In the genomic region with DNA sequence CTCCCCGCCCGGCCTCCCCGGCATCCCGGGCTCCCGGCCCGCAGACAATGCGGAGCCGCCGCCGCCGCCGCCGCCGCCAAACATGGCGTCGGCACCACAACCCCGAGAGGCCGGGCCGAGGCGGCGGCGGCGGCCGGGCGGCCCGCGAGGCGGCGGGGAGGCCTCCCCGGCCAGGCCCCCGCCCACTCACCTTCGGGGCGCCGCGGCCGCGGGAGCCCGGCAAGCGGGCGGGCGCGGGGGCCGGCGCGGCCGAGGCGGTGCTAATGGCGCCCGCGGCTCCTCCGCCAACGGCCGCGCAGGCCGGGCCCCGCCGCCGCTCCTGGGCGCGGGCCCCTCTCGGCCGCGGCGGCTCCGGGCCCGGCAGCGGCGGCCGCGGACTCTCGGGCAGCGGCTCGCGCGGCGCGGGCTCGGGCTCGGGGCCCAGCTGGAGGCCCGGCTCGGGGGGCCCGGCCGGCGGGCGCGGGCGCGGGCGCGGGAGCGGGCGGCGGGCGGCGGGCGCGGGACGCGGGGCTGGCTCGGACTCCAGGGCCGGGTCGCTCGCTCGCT, we compare ENCODE assay signal across 8 cellular contexts. TPM values are rescaled to one million over a fixed set of nuclear protein-coding genes. Genes with fewer than 3 reads are reported as not detected.
DNase-seq lines count a peak whose midpoint lies in the region; ATAC-seq and TF ChIP-seq lines count a peak whose summit lies in the region.

No MANE protein-coding gene starts in this region.

- no CpG with 5 or more reads among the region's 104 CpGs for WGBS in lower leg skin, 2 donors

- no peak for TF ChIP-seq POLR2A in lower leg skin (IDR thresholded peaks at IDR 0.05)
- no peak for TF ChIP-seq POLR2A in vagina (IDR thresholded peaks at IDR 0.05)

- H3K4me3 Mint-ChIP-seq in CD4-positive, alpha-beta memory T cell, result peak overlapping the region in 5 of 8 donors; percentile 24 to 74 (median 43)

- no peak for TF ChIP-seq CTCF in astrocyte of the cerebellum (IDR thresholded peaks at IDR 0.05; ENCODE audit: low read depth, low read length, missing control alignments)
- no peak for TF ChIP-seq CTCF in lower leg skin (IDR thresholded peaks at IDR 0.05)
- TF ChIP-seq CTCF in vagina (IDR thresholded peaks at IDR 0.05), result no peak

- peaks cover 28 to 68% (median 52%) of the 10 kb centered on the region in 4 donors for H3K4me1 Mint-ChIP-seq in CD4-positive, alpha-beta memory T cell

- CTCF ChIA-PET in CD4-positive, alpha-beta memory T cell (lab: Charles Lee; ENCODE audit: partially characterized antibody), result no interaction called here

- peaks cover 16 to 37% of the 10 kb centered on the region in 2 donors for H3K36me3 Mint-ChIP-seq in CD4-positive, alpha-beta memory T cell

- no peak overlapping the region for H3K27ac Mint-ChIP-seq in CD4-positive, alpha-beta memory T cell

- no peaks in the 10 kb centered on the region for H3K27me3 Mint-ChIP-seq in CD4-positive, alpha-beta memory T cell

- in situ Hi-C loops in astrocyte of the cerebellum (cut with HindIII; ENCODE audit: low sequenced_read_pairs), result no loop called here

- peak overlapping the region; percentile 72 for H3K27ac ChIP-seq in CD4-positive, alpha-beta memory T cell (ENCODE audit: low read depth, low read length)
- peak overlapping the region; percentile 88 for H3K27ac ChIP-seq in vagina

- ATAC-seq in HG03280 (IDR thresholded peaks at IDR 0.05; ENCODE audit: unreplicated experiment), result peak; percentile 34

- H3K27me3 ChIP-seq in CD4-positive, alpha-beta memory T cell (ENCODE audit: insufficient read depth, low read length), result no peaks in the 10 kb centered on the region
- no peaks in the 10 kb centered on the region for H3K27me3 ChIP-seq in vagina

- peak in 1 of 5 donors; percentile 32 for DNase-seq in CD4-positive, alpha-beta memory T cell
- DNase-seq in astrocyte of the cerebellum (ENCODE audit: low read depth) (no peak), lower leg skin (ENCODE audit: low spot score in 2 of 2) (no peak), vagina (ENCODE audit: extremely low spot score in 2 of 2) (no peak), inferior parietal cortex (ENCODE audit: extremely low spot score) (no peak), kidney tubule cell (ENCODE audit: low spot score) (no peak), NCI-H146 treated with DMSO at 0.1 percent for 48 hours (lab: John Stamatoyannopoulos, UW; ENCODE audit: unreplicated experiment) (no peak)

- peaks cover 0 to 1% (median 0%) of the 10 kb centered on the region in 8 donors for H3K9me3 Mint-ChIP-seq in CD4-positive, alpha-beta memory T cell

- peaks cover 27% of the 10 kb centered on the region for H3K36me3 ChIP-seq in CD4-positive, alpha-beta memory T cell (ENCODE audit: insufficient read depth, low read length)
- H3K36me3 ChIP-seq in vagina, result peaks cover 0 to 16% of the 10 kb centered on the region in 2 donors

- H3K4me1 ChIP-seq in CD4-positive, alpha-beta memory T cell (ENCODE audit: insufficient read depth, low read length), result peaks cover 62% of the 10 kb centered on the region
- peaks cover 51% of the 10 kb centered on the region for H3K4me1 ChIP-seq in vagina

- POLR2A ChIA-PET in CD4-positive, alpha-beta memory T cell (lab: Charles Lee; ENCODE audit: partially characterized antibody), result interaction anchor here (1.2 to 3.1 kb wide), 5 partner anchors 11 to 90 kb away, joined by 3 to 27 read pairs (median 5); no protein-coding TSS in a partner anchor

- no peaks in the 10 kb centered on the region for H3K9me3 ChIP-seq in CD4-positive, alpha-beta memory T cell (ENCODE audit: control insufficient read depth in 1 of 2, low read length in 2 of 2)
- H3K9me3 ChIP-seq in vagina, result no peaks in the 10 kb centered on the region

- peak overlapping the region in 1 of 2 donors; percentile 71 for H3K4me3 ChIP-seq in CD4-positive, alpha-beta memory T cell (ENCODE audit: low read length in 2 of 2)
- H3K4me3 ChIP-seq in astrocyte of the cerebellum (ENCODE audit: low read depth, low read length) (peak overlapping the region; percentile 73), lower leg skin (ENCODE audit: low read depth, poor library complexity, severe bottlenecking) (peak overlapping the region; percentile 61), vagina (peak overlapping the region; percentile 77 to 86)

- intact Hi-C loops in CD4-positive, alpha-beta memory T cell (cut with micrococcal nuclease), result loop anchor here (2.0 to 10.0 kb wide), 3 partner anchors 40 to 187 kb away; a partner anchor contains a TSS
- intact Hi-C loops in lower leg skin (cut with DNase I; ENCODE audit: low total_unique reads) (no loop called here), vagina (cut with DNase I) (no loop called here)

RNA-seq across cellular contexts. Expression of a gene that starts 0.3 kb away (rescaled TPM):
- total RNA-seq in CD4-positive, alpha-beta memory T cell, result 10 to 100 TPM; 84.0 to 88.1 TPM
- polyA plus RNA-seq in CD4-positive, alpha-beta memory T cell, result 1 to 10 TPM in 1 of 2 donors, under 1 TPM in 1; 0.94 to 5.1 TPM
- total RNA-seq in lower leg skin, result 100 to 1,000 TPM in 2 of 4 donors, 10 to 100 TPM in 2; 64.8 to 104 (median 89.8) TPM
- 35.1 TPM for total RNA-seq in vagina

RNA-seq across cellular contexts. Expression of a gene that starts 26.3 kb away (rescaled TPM):
- total RNA-seq in CD4-positive, alpha-beta memory T cell, result 10 to 100 TPM; 17.7 to 18.6 TPM
- polyA plus RNA-seq in CD4-positive, alpha-beta memory T cell, result 10 to 100 TPM in 1 of 2 donors, 1 to 10 TPM in 1; 6.7 to 10.0 TPM
- total RNA-seq in lower leg skin (10 to 100 TPM in 1 of 4 donors, 1 to 10 TPM in 3; 8.6 to 11.6 (median 9.6) TPM), vagina (9.1 TPM)
